Comparison of ENCODE assay signal across 8 cellular contexts in genomic region chr2:86105252-86105968, GRCh38. TPM values are rescaled to one million over a fixed set of nuclear protein-coding genes. Genes with fewer than 3 reads are reported as not detected.
A peak's percentile ranks its signal among the peaks of the same experiment; 100 is the strongest.
DNase-seq lines count a peak whose midpoint lies in the region; ATAC-seq and TF ChIP-seq lines count a peak whose summit lies in the region.

TSS of gene POLR1A (minus strand) at chr2:86105886. CDS start at chr2:86105776, 110 bp downstream.

- no peaks in the 10 kb centered on the region for H3K9me3 Mint-ChIP-seq in activated T-cell treated with anti-CD3 and anti-CD28 coated beads, Interleukin-2, amount 50 U/mL, for 4 hours

- POLR2A ChIA-PET in Panc1 (lab: Charles Lee) = interaction anchor here (0.8 kb wide), 1 partner anchor 14 kb away, joined by 4 read pairs; no protein-coding TSS in a partner anchor

- H3K27me3 Mint-ChIP-seq in activated T-cell treated with anti-CD3 and anti-CD28 coated beads, Interleukin-2, amount 50 U/mL, for 4 hours (ENCODE audit: low read depth) = no peaks in the 10 kb centered on the region

- no peak for TF ChIP-seq POLR2A in esophagus muscularis mucosa (IDR thresholded peaks at IDR 0.05; ENCODE audit: low read depth)

- in situ Hi-C loops in KBM-7 (cut with MboI; ENCODE audit: low pct_unique_long_range_greater_than_20kb, low sequenced_read_pairs) (no loop called here), Panc1 (cut with HindIII; ENCODE audit: low pct_unique_long_range_greater_than_20kb, low sequenced_read_pairs) (no loop called here)

- intact Hi-C loops in Panc1 (cut with micrococcal nuclease; ENCODE audit: unreplicated experiment) (no loop called here), esophagus muscularis mucosa (cut with DNase I) (loop anchor here (5.0 kb wide), 1 partner anchor 522 kb away; no protein-coding TSS in a partner anchor)

- H3K4me1 ChIP-seq in Panc1 (ENCODE audit: control insufficient read depth, insufficient read depth, low read length) = peaks cover 21% of the 10 kb centered on the region
- H3K4me1 ChIP-seq in esophagus muscularis mucosa = peaks cover 30 to 47% (median 42%) of the 10 kb centered on the region in 4 donors
- peaks cover 11 to 31% of the 10 kb centered on the region in 2 donors for H3K4me1 ChIP-seq in muscle layer of duodenum (ENCODE audit: control insufficient read depth in 1 of 2, insufficient read depth in 2 of 2, low read length in 2 of 2)

- under 1% methylated on average over 30 of the region's 38 CpGs for WGBS in esophagus muscularis mucosa

- H3K27ac ChIP-seq in Panc1 (ENCODE audit: low read length) (peak within 1 kb of the TSS; percentile 99), esophagus muscularis mucosa (replicated peaks in 1 of 4) (peak within 1 kb of the TSS; percentile 74 to 89 (median 86)), muscle layer of duodenum (ENCODE audit: low read length) (peak within 1 kb of the TSS; percentile 96)

- TF ChIP-seq CTCF in Panc1 (IDR thresholded peaks at IDR 0.05) (no peak), esophagus muscularis mucosa (IDR thresholded peaks at IDR 0.05) (no peak)

- DNase-seq in DMS114 treated with DMSO at 0.1 percent for 48 hours (lab: John Stamatoyannopoulos, UW; ENCODE audit: unreplicated experiment) (peak; percentile 97), KBM-7 (peak; percentile 97), Panc1 (ENCODE audit: low read depth, low spot score) (peak; percentile 94), esophagus muscularis mucosa (ENCODE audit: extremely low spot score) (peak; percentile 98)
- peak; percentile 71 for DNase-seq in activated T-cell treated with anti-CD3 and anti-CD28 coated beads, Interleukin-2, amount 50 U/mL, for 4 hours
- peak; percentile 45 for DNase-seq in stimulated activated CD8-positive, alpha-beta memory T cell treated with anti-CD3 and anti-CD28 coated beads, Interleukin-7, amount 100 ng/mL, for 24 hours (ENCODE audit: low read depth)

- ATAC-seq in GM21723 (IDR thresholded peaks at IDR 0.05; ENCODE audit: unreplicated experiment) (peak; percentile 75), Panc1 (peak; percentile 96)
- peak; percentile 83 to 85 for ATAC-seq in activated T-cell treated with anti-CD3 and anti-CD28 coated beads, Interleukin-2, amount 50 U/mL, for 4 hours

- H3K36me3 ChIP-seq in Panc1 (ENCODE audit: control insufficient read depth, insufficient read depth, low read length) (peaks cover 36% of the 10 kb centered on the region), esophagus muscularis mucosa (peaks cover 0 to 38% (median 29%) of the 10 kb centered on the region in 4 donors), muscle layer of duodenum (ENCODE audit: control insufficient read depth in 1 of 2, insufficient read depth in 2 of 2, low read length in 2 of 2) (peaks cover 13 to 21% of the 10 kb centered on the region in 2 donors)

- TF ChIP-seq EP300 in esophagus muscularis mucosa (IDR thresholded peaks at IDR 0.05) = no peak

- CTCF ChIA-PET in Panc1 (lab: Charles Lee) = interaction anchor here (0.6 to 1.1 kb wide), 3 partner anchors 18 to 21 kb away, joined by 3 to 13 read pairs (median 4); no protein-coding TSS in a partner anchor

- H3K4me3 ChIP-seq in Panc1 (ENCODE audit: low read depth in 2 of 2, low read length in 2 of 2) (peak within 1 kb of the TSS; percentile 96 to 99), esophagus muscularis mucosa (peak within 1 kb of the TSS; percentile 71 to 85 (median 85)), muscle layer of duodenum (ENCODE audit: low read depth in 1 of 2, low read length in 2 of 2) (peak within 1 kb of the TSS; percentile 93 to 100)

- H3K4me1 Mint-ChIP-seq in activated T-cell treated with anti-CD3 and anti-CD28 coated beads, Interleukin-2, amount 50 U/mL, for 4 hours (ENCODE audit: low read depth) = peaks cover 57% of the 10 kb centered on the region

- H3K27me3 ChIP-seq in Panc1 (ENCODE audit: control insufficient read depth, insufficient read depth, low read length) (no peaks in the 10 kb centered on the region), esophagus muscularis mucosa (no peaks in the 10 kb centered on the region), muscle layer of duodenum (ENCODE audit: low read depth, low read length) (no peaks in the 10 kb centered on the region)

- H3K36me3 Mint-ChIP-seq in activated T-cell treated with anti-CD3 and anti-CD28 coated beads, Interleukin-2, amount 50 U/mL, for 4 hours (ENCODE audit: insufficient read depth) = peaks cover 49% of the 10 kb centered on the region

- H3K4me3 Mint-ChIP-seq in activated T-cell treated with anti-CD3 and anti-CD28 coated beads, Interleukin-2, amount 50 U/mL, for 4 hours = peak within 1 kb of the TSS; percentile 96

- BruUV-seq in Panc1 (replicated peaks; lab: Mats Ljungman, UMichigan) = no TSS peak

- H3K9me3 ChIP-seq in Panc1 (ENCODE audit: control insufficient read depth, insufficient read depth, low read depth, low read length) (no peaks in the 10 kb centered on the region), esophagus muscularis mucosa (no peaks in the 10 kb centered on the region), muscle layer of duodenum (ENCODE audit: control insufficient read depth in 1 of 2, low read length in 2 of 2) (no peaks in the 10 kb centered on the region)

RNA-seq across cellular contexts. Expression of gene POLR1A, which starts in this region (rescaled TPM):
- total RNA-seq in Panc1 (2021; ENCODE audit: unreplicated experiment) = 62.6 TPM
- polyA plus RNA-seq in Panc1 (2012; ENCODE audit: insufficient read length) = 76.1 TPM
- total RNA-seq in activated T-cell treated with anti-CD3 and anti-CD28 coated beads, Interleukin-2, amount 50 U/mL, for 4 hours = 10 to 100 TPM; 80.3 to 86.3 (median 81.4) TPM
- total RNA-seq in esophagus muscularis mucosa = 10 to 100 TPM; 13.3 to 22.4 (median 16.6) TPM

Comparison
In these comparisons a context has a peak if more than half of its experiments do, and no peak if none do; other contexts are left out.
1. Peak in every context shown above with its lines: DNase-seq, ATAC-seq, H3K4me3 ChIP-seq and H3K27ac ChIP-seq.
2. DNase-seq: peak in every context shown above with its lines; median percentile 98 in esophagus muscularis mucosa; 97 in DMS114 treated with DMSO at 0.1 percent for 48 hours; 97 in KBM-7; 94 in Panc1; 71 in activated T-cell treated with anti-CD3 and anti-CD28 coated beads, Interleukin-2, amount 50 U/mL, for 4 hours; 45 in stimulated activated CD8-positive, alpha-beta memory T cell treated with anti-CD3 and anti-CD28 coated beads, Interleukin-7, amount 100 ng/mL, for 24 hours.